In genomic region chrX:55451125-55451524, GRCh38 we compare ENCODE assay signal across 10 cellular contexts. TPM values are rescaled to one million over a fixed set of nuclear protein-coding genes. Genes with fewer than 3 reads are reported as not detected.
DNase-seq lines count a peak whose midpoint lies in the region; ATAC-seq and TF ChIP-seq lines count a peak whose summit lies in the region.
"Had no signal": no experiment of that assay in that cellular context is flagged by ENCODE, and none has a peak within 500 bp of the region (broad histone marks: within the 10 kb centered on the region; RNA-seq: fewer than 3 reads in every experiment).

No MANE protein-coding gene starts in this region.

- no peaks in the 10 kb centered on the region for H3K4me1 ChIP-seq in breast epithelium
- no peaks in the 10 kb centered on the region for H3K4me1 ChIP-seq in mammary epithelial cell (ENCODE audit: insufficient read depth, low read length)
- peaks cover 0 to 6% (median 2%) of the 10 kb centered on the region in 4 donors for H3K4me1 ChIP-seq in tibial artery
- H3K4me1 ChIP-seq: testis had no signal

- H3K36me3 Mint-ChIP-seq in immature natural killer cell = no peaks in the 10 kb centered on the region

- H3K9ac ChIP-seq in mammary epithelial cell (ENCODE audit: insufficient read depth, low read length) (no peak overlapping the region), SU-DHL-6 (ENCODE audit: low read length) (no peak overlapping the region)

- H3F3A ChIP-seq in SU-DHL-6 (ENCODE audit: insufficient read depth) = no peaks in the 10 kb centered on the region

- peak overlapping the region; percentile 90 to 96 (median 90) for H3K4me3 Mint-ChIP-seq in immature natural killer cell

- no peak overlapping the region for H2AFZ ChIP-seq in mammary epithelial cell (ENCODE audit: low read depth, low read length)
- no peak overlapping the region for H2AFZ ChIP-seq in SU-DHL-6 (ENCODE audit: low read depth, low read length, severe bottlenecking)

- DNase-seq in breast epithelium (ENCODE audit: low spot score in 2 of 2) = no peak
- DNase-seq in mammary epithelial cell = no peak
- no peak for DNase-seq in immature natural killer cell
- no peak for DNase-seq in tibial artery
- DNase-seq in effector CD8-positive, alpha-beta T cell (lab: John Stamatoyannopoulos, UW) = no peak

- H3K27ac Mint-ChIP-seq in immature natural killer cell = peak overlapping the region; percentile 9 to 93 (median 90)

- H3K9me3 Mint-ChIP-seq in immature natural killer cell = no peaks in the 10 kb centered on the region

- peak overlapping the region in 2 of 3 donors; percentile 58 to 73 for H3K4me3 ChIP-seq in breast epithelium
- no peak overlapping the region for H3K4me3 ChIP-seq in mammary epithelial cell (replicated peaks in 1 of 3; ENCODE audit: insufficient read depth in 1 of 3, low read depth in 2 of 3, low read length in 3 of 3)
- no peak overlapping the region for H3K4me3 ChIP-seq in SU-DHL-6 (ENCODE audit: insufficient read depth, low read length, poor library complexity, severe bottlenecking)
- peak overlapping the region; percentile 80 to 82 for H3K4me3 ChIP-seq in tibial artery

- intact Hi-C loops in breast epithelium (cut with DNase I; ENCODE audit: low total_unique reads) = no loop called here
- intact Hi-C loops in mammary epithelial cell (cut with micrococcal nuclease) = no loop called here
- intact Hi-C loops in tibial artery (cut with DNase I; ENCODE audit: low total_unique reads) = no loop called here

- CTCF ChIA-PET in mammary epithelial cell (lab: Charles Lee; ENCODE audit: low non-redundant PET) = no interaction called here

- peaks cover 17 to 29% of the 10 kb centered on the region in 2 donors for H3K4me1 Mint-ChIP-seq in immature natural killer cell

- no peaks in the 10 kb centered on the region for H3K9me2 ChIP-seq in SU-DHL-6 (replicated peaks; ENCODE audit: insufficient read depth, low read length)

- dilution Hi-C loops in mammary epithelial cell (cut with HindIII; ENCODE audit: low sequenced_read_pairs) = no loop called here

- 48% methylated on average over 2 of the region's 2 CpGs for WGBS in mammary epithelial cell (ENCODE audit: low coverage, missing lambda C conversion rate)

- H3K9me3 ChIP-seq in breast epithelium = no peaks in the 10 kb centered on the region
- H3K9me3 ChIP-seq in mammary epithelial cell (replicated peaks; ENCODE audit: insufficient read depth, low read length) = no peaks in the 10 kb centered on the region
- no peaks in the 10 kb centered on the region for H3K9me3 ChIP-seq in SU-DHL-6 (ENCODE audit: insufficient read depth, low read length)
- H3K9me3 ChIP-seq in tibial artery = no peaks in the 10 kb centered on the region
- H3K9me3 ChIP-seq: ascending aorta, testis had no signal

- H3K4me2 ChIP-seq in mammary epithelial cell (ENCODE audit: insufficient read depth, low read depth, low read length) (no peak overlapping the region), SU-DHL-6 (ENCODE audit: low read depth, low read length, poor library complexity, severe bottlenecking) (peak overlapping the region; percentile 78)

- H3K27me3 Mint-ChIP-seq in immature natural killer cell (ENCODE audit: low read depth in 3 of 3) = peaks cover 1 to 14% (median 6%) of the 10 kb centered on the region in 3 donors

- no peak for TF ChIP-seq POLR2A in breast epithelium (IDR thresholded peaks at IDR 0.05)

- H3K36me3 ChIP-seq in breast epithelium (no peaks in the 10 kb centered on the region), mammary epithelial cell (ENCODE audit: insufficient read depth, low read length) (no peaks in the 10 kb centered on the region), SU-DHL-6 (ENCODE audit: low read length) (no peaks in the 10 kb centered on the region), tibial artery (no peaks in the 10 kb centered on the region)
- H3K36me3 ChIP-seq: ascending aorta had no signal

- BruUV-seq in mammary epithelial cell (replicated peaks; lab: Mats Ljungman, UMichigan) = no TSS peak

- H3K27ac ChIP-seq in breast epithelium (peak overlapping the region in 1 of 2 donors; percentile 70), mammary epithelial cell (ENCODE audit: insufficient read depth, low read depth, low read length) (no peak overlapping the region), SU-DHL-6 (ENCODE audit: low read depth, low read length) (no peak overlapping the region), tibial artery (peak overlapping the region; percentile 85 to 91)

- peaks cover 0 to 3% of the 10 kb centered on the region in 2 donors for H3K27me3 ChIP-seq in breast epithelium
- no peaks in the 10 kb centered on the region for H3K27me3 ChIP-seq in mammary epithelial cell (ENCODE audit: insufficient read depth, low read length)
- H3K27me3 ChIP-seq in SU-DHL-6 (ENCODE audit: low read length) = no peaks in the 10 kb centered on the region
- no peaks in the 10 kb centered on the region for H3K27me3 ChIP-seq in tibial artery
- H3K27me3 ChIP-seq: ascending aorta, testis had no signal

- TF ChIP-seq CTCF in breast epithelium (IDR thresholded peaks at IDR 0.05) = no peak
- TF ChIP-seq CTCF in mammary epithelial cell (conservative IDR thresholded peaks at IDR 0.05 in 1 of 2, IDR thresholded peaks at IDR 0.05 in 1 of 2; ENCODE audit: extremely low read depth in 1 of 2, insufficient read depth in 1 of 2, low read depth in 1 of 2, low read length in 2 of 2) = no peak
- TF ChIP-seq CTCF in SU-DHL-6 (IDR thresholded peaks at IDR 0.05; ENCODE audit: insufficient read depth, low read length, poor library complexity, severe bottlenecking) = no peak
- TF ChIP-seq CTCF in tibial artery (IDR thresholded peaks at IDR 0.05) = no peak

- ATAC-seq in GM18511 (IDR thresholded peaks at IDR 0.05; ENCODE audit: unreplicated experiment) = no peak
- ATAC-seq in HG03457 (IDR thresholded peaks at IDR 0.05; ENCODE audit: unreplicated experiment) = no peak

- H3K79me2 ChIP-seq in mammary epithelial cell (ENCODE audit: insufficient read depth, low read length) (no peaks in the 10 kb centered on the region), SU-DHL-6 (ENCODE audit: insufficient read depth, low read length) (no peaks in the 10 kb centered on the region)

- in situ Hi-C loops in mammary epithelial cell (cut with MboI; ENCODE audit: low sequenced_read_pairs in 2 of 2) = no loop called here

- no peaks in the 10 kb centered on the region for H4K20me1 ChIP-seq in mammary epithelial cell (ENCODE audit: insufficient read depth, low read length)
- H4K20me1 ChIP-seq in SU-DHL-6 (ENCODE audit: low read depth, low read length) = no peaks in the 10 kb centered on the region

RNA-seq across cellular contexts. Expression of gene MAGEH1, which starts 0.8 kb away (rescaled TPM):
- total RNA-seq in breast epithelium = 10 to 100 TPM; 23.0 to 37.4 (median 32.3) TPM
- total RNA-seq in mammary epithelial cell = 1 to 10 TPM; 5.2 to 8.2 TPM
- 7.1 TPM for polyA plus RNA-seq in mammary epithelial cell
- 3.8 TPM for polyA minus RNA-seq in mammary epithelial cell
- polyA plus RNA-seq in immature natural killer cell = 10 to 100 TPM; 26.7 to 29.7 (median 27.0) TPM

RNA-seq across cellular contexts. Expression of gene USP51, which starts 38.5 kb away (rescaled TPM):
- total RNA-seq in breast epithelium = 1 to 10 TPM in 2 of 3 donors, under 1 TPM in 1; 0.66 to 4.0 (median 1.9) TPM
- 1 to 10 TPM in 1 of 2 donors, under 1 TPM in 1; 0.28 to 2.3 TPM for total RNA-seq in mammary epithelial cell
- polyA plus RNA-seq in mammary epithelial cell = 0.28 TPM
- polyA minus RNA-seq in mammary epithelial cell = not detected
- under 1 TPM in 1 of 3 donors, not detected in 2; 0.25 TPM for polyA plus RNA-seq in immature natural killer cell

Comparison
In these comparisons a context has a peak if more than half of its experiments do, and no peak if none do; other contexts are left out.
1. H3K4me3 ChIP-seq: peak in breast epithelium (2 of 3) and tibial artery (2 of 2); none in mammary epithelial cell (0 of 3) and SU-DHL-6 (single experiment).
2. H3K27ac ChIP-seq: peak in tibial artery (2 of 2); none in mammary epithelial cell (single experiment) and SU-DHL-6 (single experiment).